ENCODE assay signal across 8 cellular contexts in genomic region chr12:31325524-31325875, GRCh38. TPM values are rescaled to one million over a fixed set of nuclear protein-coding genes. Genes with fewer than 3 reads are reported as not detected.
DNase-seq lines count a peak whose midpoint lies in the region; ATAC-seq and TF ChIP-seq lines count a peak whose summit lies in the region.

No MANE protein-coding gene starts in this region.

- H3F3A ChIP-seq in GM23338 (replicated peaks; ENCODE audit: low read depth) = no peaks in the 10 kb centered on the region

- peaks cover 32% of the 10 kb centered on the region for H3K4me1 ChIP-seq in GM23338 (ENCODE audit: insufficient read depth)
- H3K4me1 ChIP-seq in parathyroid adenoma = peaks cover 14% of the 10 kb centered on the region

- peak overlapping the region; percentile 99 for H3K27ac Mint-ChIP-seq in GM23338
- peak overlapping the region; percentile 95 for H3K27ac Mint-ChIP-seq in activated CD4-positive, alpha-beta memory T cell treated with anti-CD3 and anti-CD28 coated beads, Interleukin-2, amount 10 ng/mL, durations not matched to agents 7 days and 5 days

- H3K27me3 ChIP-seq in AG04450 (ENCODE audit: control insufficient read depth, insufficient read depth, low read length) = no peaks in the 10 kb centered on the region
- no peaks in the 10 kb centered on the region for H3K27me3 ChIP-seq in GM23338 (ENCODE audit: insufficient read depth)
- no peaks in the 10 kb centered on the region for H3K27me3 ChIP-seq in parathyroid adenoma (ENCODE audit: control insufficient read depth, insufficient read depth, low read length)

- peaks cover 34% of the 10 kb centered on the region for H3K4me1 Mint-ChIP-seq in GM23338
- peaks cover 33% of the 10 kb centered on the region for H3K4me1 Mint-ChIP-seq in activated CD4-positive, alpha-beta memory T cell treated with anti-CD3 and anti-CD28 coated beads, Interleukin-2, amount 10 ng/mL, durations not matched to agents 7 days and 5 days

- H3K4me3 Mint-ChIP-seq in GM23338 = peak overlapping the region; percentile 98
- H3K4me3 Mint-ChIP-seq in activated CD4-positive, alpha-beta memory T cell treated with anti-CD3 and anti-CD28 coated beads, Interleukin-2, amount 10 ng/mL, durations not matched to agents 7 days and 5 days = peak overlapping the region; percentile 82

- H4K20me1 ChIP-seq in GM23338 (replicated peaks; ENCODE audit: insufficient read depth) = peaks cover 23% of the 10 kb centered on the region

- peak overlapping the region; percentile 81 for H3K27ac ChIP-seq in AG04450 (ENCODE audit: low read depth, low read length)
- peak overlapping the region; percentile 99 for H3K27ac ChIP-seq in GM23338 (ENCODE audit: low read depth)
- H3K27ac ChIP-seq in parathyroid adenoma = peak overlapping the region; percentile 92

- H3K27me3 Mint-ChIP-seq in GM23338 (ENCODE audit: insufficient read depth, low read depth, poor library complexity) = peaks cover 25% of the 10 kb centered on the region
- peaks cover under 1% of the 10 kb centered on the region for H3K27me3 Mint-ChIP-seq in activated CD4-positive, alpha-beta memory T cell treated with anti-CD3 and anti-CD28 coated beads, Interleukin-2, amount 10 ng/mL, durations not matched to agents 7 days and 5 days

- no peaks in the 10 kb centered on the region for H3K9me2 ChIP-seq in GM23338 (ENCODE audit: insufficient read depth)

- no peaks in the 10 kb centered on the region for H3K36me3 ChIP-seq in GM23338 (ENCODE audit: insufficient read depth)
- no peaks in the 10 kb centered on the region for H3K36me3 ChIP-seq in parathyroid adenoma (ENCODE audit: control insufficient read depth, insufficient read depth, low read length)

- POLR2A ChIA-PET in AG04450 (lab: Yijun Ruan, JAX) = interaction anchor here (0.7 to 1.0 kb wide), 2 partner anchors 97 to 193 kb away, joined by 3 to 12 read pairs; no protein-coding TSS in a partner anchor
- POLR2A ChIA-PET in activated CD4-positive, alpha-beta memory T cell treated with anti-CD3 and anti-CD28 coated beads, Interleukin-2, amount 10 ng/mL, durations not matched to agents 7 days and 5 days (lab: Charles Lee) = interaction anchor here (0.7 to 1.4 kb wide), 7 partner anchors 8 to 1999 kb away, joined by 3 to 13 read pairs (median 3); no protein-coding TSS in a partner anchor

- CTCF ChIA-PET in AG04450 (lab: Charles Lee) = interaction anchor here (0.6 to 1.0 kb wide), 2 partner anchors 328 to 1430 kb away, joined by 3 to 4 read pairs; no protein-coding TSS in a partner anchor
- CTCF ChIA-PET in activated CD4-positive, alpha-beta memory T cell treated with anti-CD3 and anti-CD28 coated beads, Interleukin-2, amount 10 ng/mL, durations not matched to agents 7 days and 5 days (lab: Charles Lee) = interaction anchor here (1.1 kb wide), 1 partner anchor 54 kb away, joined by 9 read pairs; no protein-coding TSS in a partner anchor

- H3K9me3 ChIP-seq in AG04450 (ENCODE audit: control insufficient read depth, insufficient read depth, low read length) (peaks cover 3% of the 10 kb centered on the region; the same call in 1 of the 2 replicates), parathyroid adenoma (ENCODE audit: control insufficient read depth, low read length) (no peaks in the 10 kb centered on the region)

- H3K4me2 ChIP-seq in GM23338 (peak overlapping the region; percentile 93), parathyroid adenoma (ENCODE audit: low read length) (peak overlapping the region; percentile 96)

- peaks cover 6% of the 10 kb centered on the region for H3K9me3 Mint-ChIP-seq in GM23338
- no peaks in the 10 kb centered on the region for H3K9me3 Mint-ChIP-seq in activated CD4-positive, alpha-beta memory T cell treated with anti-CD3 and anti-CD28 coated beads, Interleukin-2, amount 10 ng/mL, durations not matched to agents 7 days and 5 days

- peaks cover 33% of the 10 kb centered on the region for H3K36me3 Mint-ChIP-seq in GM23338 (ENCODE audit: low read depth)
- H3K36me3 Mint-ChIP-seq in activated CD4-positive, alpha-beta memory T cell treated with anti-CD3 and anti-CD28 coated beads, Interleukin-2, amount 10 ng/mL, durations not matched to agents 7 days and 5 days (ENCODE audit: low read depth) = peaks cover 12% of the 10 kb centered on the region

- H3K4me3 ChIP-seq in AG04450 (ENCODE audit: low read depth, low read length) (peak overlapping the region; percentile 94), GM23338 (peak overlapping the region; percentile 93), fibroblast of the aortic adventitia (ENCODE audit: low read depth, low read length) (peak overlapping the region; percentile 91), parathyroid adenoma (ENCODE audit: low read depth, low read length) (peak overlapping the region; percentile 93)

- no peak overlapping the region for H2AFZ ChIP-seq in GM23338
- peak overlapping the region; percentile 93 for H2AFZ ChIP-seq in parathyroid adenoma

- DNase-seq in AG04450 (ENCODE audit: low read depth, low spot score) (no peak), GM23338 (ENCODE audit: low spot score) (no peak), fibroblast of the aortic adventitia (ENCODE audit: low read depth) (no peak), AML-193 (lab: John Stamatoyannopoulos, UW) (no peak), NCI-H510A treated with DMSO at 0.1 percent for 48 hours (lab: John Stamatoyannopoulos, UW) (no peak)
- peak; percentile 32 for DNase-seq in activated CD4-positive, alpha-beta memory T cell treated with anti-CD3 and anti-CD28 coated beads, Interleukin-2, amount 10 ng/mL, durations not matched to agents 7 days and 5 days

- peaks cover 58% of the 10 kb centered on the region for H3K79me2 ChIP-seq in GM23338 (replicated peaks; ENCODE audit: insufficient read depth)
- H3K79me2 ChIP-seq in parathyroid adenoma = peaks cover 14% of the 10 kb centered on the region

- peak overlapping the region; percentile 82 for H3K9ac ChIP-seq in parathyroid adenoma

- TF ChIP-seq CTCF in AG04450 (IDR thresholded peaks at IDR 0.05; ENCODE audit: low read depth, low read length) (no peak), GM23338 (conservative IDR thresholded peaks at IDR 0.05; ENCODE audit: low read depth in 2 of 2) (no peak), fibroblast of the aortic adventitia (IDR thresholded peaks at IDR 0.05; ENCODE audit: insufficient read depth, low read length) (no peak), parathyroid adenoma (IDR thresholded peaks at IDR 0.05) (no peak)

- no peak for ATAC-seq in GM23338
- ATAC-seq in HG02981 (IDR thresholded peaks at IDR 0.05; ENCODE audit: unreplicated experiment) = no peak

TF ChIP-seq in GM23338, 12 proteins besides CTCF, POLR2A, EP300 and RAD21 (continues in another document):
- no peak for TF ChIP-seq ZNF331 (CRISPR knock-in tag; IDR thresholded peaks at IDR 0.05; ENCODE audit: low read depth)
- no peak for TF ChIP-seq CREB1 (CRISPR knock-in tag; IDR thresholded peaks at IDR 0.05; ENCODE audit: low read depth)
- no peak for TF ChIP-seq EZH2phosphoT487 (IDR thresholded peaks at IDR 0.05; ENCODE audit: unreplicated experiment)
- no peak for TF ChIP-seq ETS1 (IDR thresholded peaks at IDR 0.05)
- no peak for TF ChIP-seq NANOG (IDR thresholded peaks at IDR 0.05; ENCODE audit: borderline replicate concordance)
- TF ChIP-seq, protein P1, sequence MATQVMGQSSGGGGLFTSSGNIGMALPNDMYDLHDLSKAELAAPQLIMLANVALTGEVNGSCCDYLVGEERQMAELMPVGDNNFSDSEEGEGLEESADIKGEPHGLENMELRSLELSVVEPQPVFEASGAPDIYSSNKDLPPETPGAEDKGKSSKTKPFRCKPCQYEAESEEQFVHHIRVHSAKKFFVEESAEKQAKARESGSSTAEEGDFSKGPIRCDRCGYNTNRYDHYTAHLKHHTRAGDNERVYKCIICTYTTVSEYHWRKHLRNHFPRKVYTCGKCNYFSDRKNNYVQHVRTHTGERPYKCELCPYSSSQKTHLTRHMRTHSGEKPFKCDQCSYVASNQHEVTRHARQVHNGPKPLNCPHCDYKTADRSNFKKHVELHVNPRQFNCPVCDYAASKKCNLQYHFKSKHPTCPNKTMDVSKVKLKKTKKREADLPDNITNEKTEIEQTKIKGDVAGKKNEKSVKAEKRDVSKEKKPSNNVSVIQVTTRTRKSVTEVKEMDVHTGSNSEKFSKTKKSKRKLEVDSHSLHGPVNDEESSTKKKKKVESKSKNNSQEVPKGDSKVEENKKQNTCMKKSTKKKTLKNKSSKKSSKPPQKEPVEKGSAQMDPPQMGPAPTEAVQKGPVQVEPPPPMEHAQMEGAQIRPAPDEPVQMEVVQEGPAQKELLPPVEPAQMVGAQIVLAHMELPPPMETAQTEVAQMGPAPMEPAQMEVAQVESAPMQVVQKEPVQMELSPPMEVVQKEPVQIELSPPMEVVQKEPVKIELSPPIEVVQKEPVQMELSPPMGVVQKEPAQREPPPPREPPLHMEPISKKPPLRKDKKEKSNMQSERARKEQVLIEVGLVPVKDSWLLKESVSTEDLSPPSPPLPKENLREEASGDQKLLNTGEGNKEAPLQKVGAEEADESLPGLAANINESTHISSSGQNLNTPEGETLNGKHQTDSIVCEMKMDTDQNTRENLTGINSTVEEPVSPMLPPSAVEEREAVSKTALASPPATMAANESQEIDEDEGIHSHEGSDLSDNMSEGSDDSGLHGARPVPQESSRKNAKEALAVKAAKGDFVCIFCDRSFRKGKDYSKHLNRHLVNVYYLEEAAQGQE (IDR thresholded peaks at IDR 0.05; ENCODE audit: unreplicated experiment) = no peak

RNA-seq across cellular contexts. Expression of gene SINHCAF, which starts 0.5 kb away (rescaled TPM):
- polyA plus RNA-seq in AG04450 (2011; rRNA removed) (22.8 and 31.6 TPM in 2 replicates), GM23338 (2016; fragmentation: Nextera tagmentation; extraction: Ambion mirVana) (651 and 686 TPM in 2 replicates)
- polyA minus RNA-seq in AG04450 (2011; rRNA and poly(A)+ RNA removed) = 8.9 and 20.7 TPM in 2 replicates
- total RNA-seq in GM23338 (2014; rRNA removed; shearing (Covaris generic)) = 569 and 581 TPM in 2 replicates
- 100 to 1,000 TPM; 107 to 123 TPM for total RNA-seq in activated CD4-positive, alpha-beta memory T cell treated with anti-CD3 and anti-CD28 coated beads, Interleukin-2, amount 10 ng/mL, durations not matched to agents 7 days and 5 days
- total RNA-seq in fibroblast of the aortic adventitia (ENCODE audit: low replicate concordance) = 4.4 and 14.9 TPM in 2 replicates
